Comparison of ENCODE assay signal across 16 cellular contexts in the genomic region with DNA sequence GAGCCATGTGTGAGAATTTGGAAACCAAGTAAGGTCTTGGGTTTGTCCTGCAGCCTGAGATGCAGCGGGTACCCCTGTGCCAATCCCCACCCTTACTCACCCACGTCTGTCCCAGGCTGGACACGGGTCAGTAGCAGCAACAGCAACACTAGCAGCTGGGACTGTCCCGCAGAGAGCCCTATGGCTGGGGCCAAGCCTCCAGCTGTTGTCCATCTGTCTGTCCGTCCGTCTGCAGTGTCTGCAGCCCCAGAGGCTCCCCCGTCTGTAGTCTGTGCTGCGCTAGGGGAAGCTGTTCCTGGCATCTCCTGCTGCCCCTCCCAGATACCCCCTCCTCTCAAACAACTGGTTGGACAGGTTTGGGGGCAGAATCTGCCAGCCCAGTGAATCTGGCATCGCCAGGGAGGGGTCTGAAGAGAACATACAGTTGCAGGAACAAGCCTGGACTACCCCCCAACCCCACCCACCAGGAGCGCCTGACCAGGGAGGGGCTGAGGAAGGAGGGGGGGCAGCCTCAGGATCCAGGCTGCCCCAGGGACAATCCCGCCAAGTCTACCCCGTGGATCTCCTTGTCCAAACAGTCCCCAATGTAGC. TPM values are rescaled to one million over a fixed set of nuclear protein-coding genes. Genes with fewer than 3 reads are reported as not detected.
"Had no signal": no experiment of that assay in that cellular context is flagged by ENCODE, and none has a peak within 500 bp of the region (broad histone marks: within the 10 kb centered on the region; RNA-seq: fewer than 3 reads in every experiment).

No MANE protein-coding gene starts in this region.

RNA-seq across cellular contexts. Expression of a gene that starts 7.6 kb away (rescaled TPM):
- total RNA-seq: chondrocyte; dermis microvascular lymphatic vessel endothelial cell; left lobe of liver; lower lobe of right lung; mesothelial cell of epicardium; mucosa of gallbladder; natural killer cell treated with Interleukin-12 subunit alpha and Interleukin-12 subunit beta and Interleukin-15 and Interleukin-18, amount 100 ng/mL, for 72 hours; progenitor cell of endocrine pancreas; renal cortical epithelial cell; right lobe of liver; skeletal muscle tissue; spleen; temporal lobe; tibial nerve; upper lobe of right lung had no signal
- polyA plus RNA-seq: heart left ventricle, spleen had no signal
